8 cellular contexts compared by ENCODE assay signal in the genomic region with DNA sequence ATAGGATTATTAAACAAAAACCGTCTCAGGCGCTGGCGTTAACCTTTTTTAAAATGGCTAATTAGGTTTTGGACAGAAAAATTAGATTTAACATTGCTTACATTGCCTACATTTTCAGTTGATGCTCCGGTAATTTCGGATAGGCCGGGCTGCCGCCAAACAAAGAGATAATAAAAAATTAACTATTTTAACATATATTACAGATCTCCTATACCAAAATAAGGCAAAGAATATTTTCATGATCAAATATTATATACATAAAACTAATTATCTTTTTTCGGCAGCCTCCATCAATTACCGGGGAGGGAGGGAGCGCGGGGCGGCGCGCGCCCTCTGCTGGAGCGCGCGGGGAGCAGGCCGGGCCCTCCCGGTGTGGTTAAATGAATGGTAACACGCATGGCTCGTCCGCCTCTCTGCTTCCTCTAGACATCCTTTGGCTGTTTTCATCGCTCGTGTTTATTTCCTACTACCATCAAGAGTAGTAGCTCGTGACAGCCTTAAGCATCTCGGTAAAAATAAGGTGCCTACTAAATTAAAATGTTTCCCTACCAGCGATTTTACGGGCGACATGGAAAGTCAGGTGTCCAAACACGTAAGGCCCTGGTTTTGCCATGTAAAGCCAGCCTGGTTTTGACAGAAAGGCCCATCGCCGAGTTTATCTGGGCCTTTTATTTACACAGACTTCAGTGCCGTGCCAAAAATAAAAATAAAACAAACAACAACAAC. TPM values are rescaled to one million over a fixed set of nuclear protein-coding genes. Genes with fewer than 3 reads are reported as not detected.
DNase-seq lines count a peak whose midpoint lies in the region; ATAC-seq, FAIRE-seq and TF ChIP-seq lines count a peak whose summit lies in the region.

No MANE protein-coding gene starts in this region.

- no peaks in the 10 kb centered on the region for H3K36me3 Mint-ChIP-seq in activated naive CD8-positive, alpha-beta T cell treated with anti-CD3 and anti-CD28 coated beads, Interleukin-2, amount 10 ng/mL, durations not matched to agents 7 days and 5 days

- H3K27me3 Mint-ChIP-seq in activated naive CD8-positive, alpha-beta T cell treated with anti-CD3 and anti-CD28 coated beads, Interleukin-2, amount 10 ng/mL, durations not matched to agents 7 days and 5 days, result peaks cover 68% of the 10 kb centered on the region

- H3K4me1 ChIP-seq in right atrium auricular region (peaks cover 0 to 30% of the 10 kb centered on the region in 2 donors), small intestine (ENCODE audit: control insufficient read depth in 2 of 2, insufficient read depth in 1 of 2, low read depth in 1 of 2, low read length in 1 of 2) (no peaks in the 10 kb centered on the region)

- H3K9me3 ChIP-seq in SK-N-MC (ENCODE audit: low read depth, low read length), result no peaks in the 10 kb centered on the region
- H3K9me3 ChIP-seq in right atrium auricular region, result no peaks in the 10 kb centered on the region
- H3K9me3 ChIP-seq in small intestine (ENCODE audit: control insufficient read depth, low read depth), result no peaks in the 10 kb centered on the region

- H3K4me3 ChIP-seq in SK-N-MC (peak overlapping the region; percentile 91), right atrium auricular region (peak overlapping the region in 1 of 2 donors; percentile 49), small intestine (ENCODE audit: low read depth in 1 of 2, low read length in 2 of 2) (no peak overlapping the region)

- H3K27me3 ChIP-seq in right atrium auricular region (peaks cover 35 to 36% of the 10 kb centered on the region in 2 donors), small intestine (ENCODE audit: control insufficient read depth in 2 of 2, insufficient read depth in 2 of 2, low read length in 2 of 2) (peaks cover 14 to 35% of the 10 kb centered on the region in 2 donors)

- no peak for FAIRE-seq in small intestine (lab: Jason Lieb, UNC)

- peak overlapping the region; percentile 64 for H3K9ac ChIP-seq in SK-N-MC (ENCODE audit: insufficient read length)

- TF ChIP-seq CTCF in right atrium auricular region (IDR thresholded peaks at IDR 0.05), result peak; percentile 90 to 94

- DNase-seq in AG08395 (ENCODE audit: low spot score) (peak; percentile 84), HK-2 (ENCODE audit: unreplicated experiment) (peak; percentile 36), SK-N-MC (ENCODE audit: low read depth, low spot score) (no peak), right atrium auricular region (ENCODE audit: low spot score) (no peak), small intestine (peak; percentile 30), NCI-H2107 (lab: John Stamatoyannopoulos, UW) (no peak)
- DNase-seq in activated naive CD8-positive, alpha-beta T cell treated with anti-CD3 and anti-CD28 coated beads, Interleukin-2, amount 10 ng/mL, durations not matched to agents 7 days and 5 days, result peak; percentile 73

- H3K36me3 ChIP-seq in SK-N-MC (ENCODE audit: insufficient read depth, low read length) (no peaks in the 10 kb centered on the region), right atrium auricular region (no peaks in the 10 kb centered on the region), small intestine (ENCODE audit: control insufficient read depth in 2 of 2, insufficient read depth in 2 of 2, low read length in 2 of 2) (no peaks in the 10 kb centered on the region)

- 13 to 15% (median 13%) methylated on average over 34 of the region's 34 CpGs for WGBS in small intestine, 3 donors

- H3K27ac ChIP-seq in SK-N-MC (no peak overlapping the region), right atrium auricular region (no peak overlapping the region), small intestine (ENCODE audit: low read depth in 1 of 2, low read length in 1 of 2) (no peak overlapping the region)

- POLR2A ChIA-PET in activated naive CD8-positive, alpha-beta T cell treated with anti-CD3 and anti-CD28 coated beads, Interleukin-2, amount 10 ng/mL, durations not matched to agents 7 days and 5 days (lab: Charles Lee), result no interaction called here

- peaks cover 7% of the 10 kb centered on the region for H3K4me1 Mint-ChIP-seq in activated naive CD8-positive, alpha-beta T cell treated with anti-CD3 and anti-CD28 coated beads, Interleukin-2, amount 10 ng/mL, durations not matched to agents 7 days and 5 days

- no peak overlapping the region for H3K27ac Mint-ChIP-seq in activated naive CD8-positive, alpha-beta T cell treated with anti-CD3 and anti-CD28 coated beads, Interleukin-2, amount 10 ng/mL, durations not matched to agents 7 days and 5 days

- peak; percentile 71 for ATAC-seq in GM18909 (IDR thresholded peaks at IDR 0.05; ENCODE audit: poor library complexity, unreplicated experiment)
- ATAC-seq in activated naive CD8-positive, alpha-beta T cell treated with anti-CD3 and anti-CD28 coated beads, Interleukin-2, amount 10 ng/mL, durations not matched to agents 7 days and 5 days (ENCODE audit: low read depth), result peak; percentile 91

- no peaks in the 10 kb centered on the region for H3K9me3 Mint-ChIP-seq in activated naive CD8-positive, alpha-beta T cell treated with anti-CD3 and anti-CD28 coated beads, Interleukin-2, amount 10 ng/mL, durations not matched to agents 7 days and 5 days

- H3K4me3 Mint-ChIP-seq in activated naive CD8-positive, alpha-beta T cell treated with anti-CD3 and anti-CD28 coated beads, Interleukin-2, amount 10 ng/mL, durations not matched to agents 7 days and 5 days, result peak overlapping the region; percentile 39

RNA-seq across cellular contexts. Expression of a gene that starts 52.4 kb away (rescaled TPM):
- total RNA-seq in activated naive CD8-positive, alpha-beta T cell treated with anti-CD3 and anti-CD28 coated beads, Interleukin-2, amount 10 ng/mL, durations not matched to agents 7 days and 5 days, result 10 to 100 TPM; 45.5 to 46.2 TPM
- 10 to 100 TPM; 18.2 to 27.1 TPM for total RNA-seq in right atrium auricular region
- 10 to 100 TPM in 1 of 3 donors, 1 to 10 TPM in 2; 6.2 to 22.1 (median 6.7) TPM for polyA plus RNA-seq in small intestine

Comparison
In these comparisons a context has a peak if more than half of its experiments do, and no peak if none do; other contexts are left out.
1. DNase-seq: peak in AG08395 (single experiment), HK-2 (single experiment), activated naive CD8-positive, alpha-beta T cell treated with anti-CD3 and anti-CD28 coated beads, Interleukin-2, amount 10 ng/mL, durations not matched to agents 7 days and 5 days (single experiment) and small intestine (single experiment); none in SK-N-MC (single experiment), right atrium auricular region (single experiment) and NCI-H2107 (single experiment).